Comparison of ENCODE assay signal across 18 cellular contexts in the genomic region with DNA sequence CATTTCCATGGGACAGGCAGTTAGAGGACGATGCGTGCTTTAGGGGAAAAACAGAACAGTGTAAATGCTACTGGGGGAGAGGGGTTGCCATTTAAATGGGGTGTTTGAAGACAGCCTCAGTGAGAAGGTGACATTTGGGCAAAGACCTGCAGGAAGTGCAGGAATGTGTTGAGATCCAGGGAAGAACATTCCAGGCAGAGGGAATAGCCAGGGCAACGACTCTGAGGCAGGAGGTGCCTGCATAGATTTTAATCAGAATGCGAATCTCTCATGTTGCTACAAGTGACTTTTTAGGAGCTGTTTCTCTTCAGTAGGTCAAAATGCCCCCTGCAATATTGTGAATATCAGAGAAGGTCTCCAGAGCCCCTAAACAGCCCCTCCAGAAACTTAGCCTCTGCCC. TPM values are rescaled to one million over a fixed set of nuclear protein-coding genes. Genes with fewer than 3 reads are reported as not detected.
A peak's percentile ranks its signal among the peaks of the same experiment; 100 is the strongest.
DNase-seq lines count a peak whose midpoint lies in the region; ATAC-seq and TF ChIP-seq lines count a peak whose summit lies in the region.
"Had no signal": no experiment of that assay in that cellular context is flagged by ENCODE, and none has a peak within 500 bp of the region (broad histone marks: within the 10 kb centered on the region; RNA-seq: fewer than 3 reads in every experiment).

No MANE protein-coding gene starts in this region.

- no peaks in the 10 kb centered on the region for H3K79me2 ChIP-seq in neural progenitor cell (ENCODE audit: low read depth)

- H3K9me3 Mint-ChIP-seq in WTC11 (no peaks in the 10 kb centered on the region), neural progenitor cell (no peaks in the 10 kb centered on the region)
- H3K9me3 Mint-ChIP-seq: CD8-positive, alpha-beta T cell; IgD-negative memory B cell had no signal

- intact Hi-C loops in breast epithelium (cut with DNase I; ENCODE audit: low total_unique reads), result no loop called here

- ATAC-seq in WTC11, result 0 out of 2 replicates have a peak, but pooled peaks have one; percentile 18
- ATAC-seq: A549; CD8-positive, alpha-beta T cell; GM12878 had no signal

- H3K4me1 Mint-ChIP-seq in WTC11, result peaks cover 10% of the 10 kb centered on the region
- H3K4me1 Mint-ChIP-seq in neural progenitor cell, result peaks cover 24% of the 10 kb centered on the region

- no peak overlapping the region for H3K4me3 Mint-ChIP-seq in WTC11
- H3K4me3 Mint-ChIP-seq in neural progenitor cell, result no peak overlapping the region
- H3K4me3 Mint-ChIP-seq: CD8-positive, alpha-beta T cell; IgD-negative memory B cell had no signal

- H3K27ac ChIP-seq in BLaER1, result peak overlapping the region; percentile 52
- H3K27ac ChIP-seq in neural progenitor cell, result no peak overlapping the region
- H3K27ac ChIP-seq in breast epithelium, result no peak overlapping the region
- H3K27ac ChIP-seq: 22Rv1 had no signal

- H3K9ac ChIP-seq in BLaER1 (0 out of 2 replicates have a peak overlapping the region, but pooled peaks have one; percentile 32), neural progenitor cell (no peak overlapping the region)

- peak overlapping the region; percentile 35 for H3K4me2 ChIP-seq in BLaER1
- peak overlapping the region; percentile 27 for H3K4me2 ChIP-seq in neural progenitor cell
- H3K4me2 ChIP-seq: A549 had no signal

- peaks cover 95% of the 10 kb centered on the region for H3K4me1 ChIP-seq in BLaER1
- peaks cover 21% of the 10 kb centered on the region for H3K4me1 ChIP-seq in neural progenitor cell
- H3K4me1 ChIP-seq in breast epithelium, result no peaks in the 10 kb centered on the region

- H4K20me1 ChIP-seq in BLaER1 (no peaks in the 10 kb centered on the region), neural progenitor cell (ENCODE audit: low read depth) (no peaks in the 10 kb centered on the region)

- H3K4me3 ChIP-seq in BLaER1, result no peak overlapping the region
- no peak overlapping the region for H3K4me3 ChIP-seq in neural progenitor cell
- no peak overlapping the region for H3K4me3 ChIP-seq in breast epithelium
- H3K4me3 ChIP-seq: A549, GM12878 had no signal

- H3K27me3 Mint-ChIP-seq in WTC11 (ENCODE audit: low read depth), result peaks cover 1% of the 10 kb centered on the region
- H3K27me3 Mint-ChIP-seq in neural progenitor cell (ENCODE audit: insufficient read depth, low read depth), result peaks cover 6% of the 10 kb centered on the region

- H3K9me3 ChIP-seq in BLaER1 (no peaks in the 10 kb centered on the region), neural progenitor cell (ENCODE audit: low read depth) (no peaks in the 10 kb centered on the region), breast epithelium (no peaks in the 10 kb centered on the region)
- H3K9me3 ChIP-seq: A549 had no signal

- POLR2A ChIA-PET in WTC11 (lab: Charles Lee), result no interaction called here

- no peak overlapping the region for H3K27ac Mint-ChIP-seq in WTC11
- peak overlapping the region; percentile 40 for H3K27ac Mint-ChIP-seq in neural progenitor cell
- H3K27ac Mint-ChIP-seq: CD8-positive, alpha-beta T cell; IgD-negative memory B cell had no signal

- H3K36me3 ChIP-seq in BLaER1 (no peaks in the 10 kb centered on the region), neural progenitor cell (no peaks in the 10 kb centered on the region), breast epithelium (no peaks in the 10 kb centered on the region)

- no peaks in the 10 kb centered on the region for H3K27me3 ChIP-seq in BLaER1
- no peaks in the 10 kb centered on the region for H3K27me3 ChIP-seq in neural progenitor cell
- H3K27me3 ChIP-seq in breast epithelium, result no peaks in the 10 kb centered on the region

- CTCF ChIA-PET in WTC11 (lab: Charles Lee), result interaction anchor here (1.2 to 1.4 kb wide), 2 partner anchors 34 to 69 kb away, joined by 5 read pairs; no protein-coding TSS in a partner anchor

- no peak for TF ChIP-seq POLR2A in breast epithelium (IDR thresholded peaks at IDR 0.05)

- H3F3A ChIP-seq in neural progenitor cell (ENCODE audit: low read depth), result peaks cover 8% of the 10 kb centered on the region

- DNase-seq in WTC11 (ENCODE audit: low spot score) (no peak), islet precursor cell (peak; percentile 58), neural progenitor cell (ENCODE audit: low spot score) (no peak), breast epithelium (ENCODE audit: low spot score in 2 of 2) (no peak), NCI-H510A (lab: John Stamatoyannopoulos, UW) (no peak), ecto neural progenitor cell (ENCODE audit: low spot score) (no peak)
- DNase-seq: AML-193; Calu3; CD8-positive, alpha-beta T cell; DMS53; DND-41; EL; HCEC 1CT had no signal

- TF ChIP-seq CTCF in WTC11 (IDR thresholded peaks at IDR 0.05) (no peak), neural progenitor cell (IDR thresholded peaks at IDR 0.05) (no peak), breast epithelium (IDR thresholded peaks at IDR 0.05) (no peak)

- H2AFZ ChIP-seq in neural progenitor cell (replicated peaks), result peak overlapping the region; percentile 76

- H3K36me3 Mint-ChIP-seq in WTC11, result no peaks in the 10 kb centered on the region
- no peaks in the 10 kb centered on the region for H3K36me3 Mint-ChIP-seq in neural progenitor cell
- H3K36me3 Mint-ChIP-seq: CD8-positive, alpha-beta T cell had no signal

TF ChIP-seq in WTC11, 78 proteins besides CTCF, POLR2A, EP300 and RAD21 (continues in another document):
- TF ChIP-seq NR2C2 (CRISPR knock-in tag; IDR thresholded peaks at IDR 0.05) (no peak), CBFB (CRISPR knock-in tag; IDR thresholded peaks at IDR 0.05; ENCODE audit: low read depth) (no peak), USF2 (CRISPR knock-in tag; IDR thresholded peaks at IDR 0.05) (no peak), TEAD1 (CRISPR knock-in tag; IDR thresholded peaks at IDR 0.05) (no peak), SOX15 (CRISPR knock-in tag; IDR thresholded peaks at IDR 0.05) (no peak), FOXP1 (CRISPR knock-in tag; IDR thresholded peaks at IDR 0.05; ENCODE audit: borderline replicate concordance) (no peak)
- TF ChIP-seq, protein P1, sequence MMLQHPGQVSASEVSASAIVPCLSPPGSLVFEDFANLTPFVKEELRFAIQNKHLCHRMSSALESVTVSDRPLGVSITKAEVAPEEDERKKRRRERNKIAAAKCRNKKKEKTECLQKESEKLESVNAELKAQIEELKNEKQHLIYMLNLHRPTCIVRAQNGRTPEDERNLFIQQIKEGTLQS (CRISPR knock-in tag; conservative IDR thresholded peaks at IDR 0.05), result no peak
- TF ChIP-seq, protein P2, sequence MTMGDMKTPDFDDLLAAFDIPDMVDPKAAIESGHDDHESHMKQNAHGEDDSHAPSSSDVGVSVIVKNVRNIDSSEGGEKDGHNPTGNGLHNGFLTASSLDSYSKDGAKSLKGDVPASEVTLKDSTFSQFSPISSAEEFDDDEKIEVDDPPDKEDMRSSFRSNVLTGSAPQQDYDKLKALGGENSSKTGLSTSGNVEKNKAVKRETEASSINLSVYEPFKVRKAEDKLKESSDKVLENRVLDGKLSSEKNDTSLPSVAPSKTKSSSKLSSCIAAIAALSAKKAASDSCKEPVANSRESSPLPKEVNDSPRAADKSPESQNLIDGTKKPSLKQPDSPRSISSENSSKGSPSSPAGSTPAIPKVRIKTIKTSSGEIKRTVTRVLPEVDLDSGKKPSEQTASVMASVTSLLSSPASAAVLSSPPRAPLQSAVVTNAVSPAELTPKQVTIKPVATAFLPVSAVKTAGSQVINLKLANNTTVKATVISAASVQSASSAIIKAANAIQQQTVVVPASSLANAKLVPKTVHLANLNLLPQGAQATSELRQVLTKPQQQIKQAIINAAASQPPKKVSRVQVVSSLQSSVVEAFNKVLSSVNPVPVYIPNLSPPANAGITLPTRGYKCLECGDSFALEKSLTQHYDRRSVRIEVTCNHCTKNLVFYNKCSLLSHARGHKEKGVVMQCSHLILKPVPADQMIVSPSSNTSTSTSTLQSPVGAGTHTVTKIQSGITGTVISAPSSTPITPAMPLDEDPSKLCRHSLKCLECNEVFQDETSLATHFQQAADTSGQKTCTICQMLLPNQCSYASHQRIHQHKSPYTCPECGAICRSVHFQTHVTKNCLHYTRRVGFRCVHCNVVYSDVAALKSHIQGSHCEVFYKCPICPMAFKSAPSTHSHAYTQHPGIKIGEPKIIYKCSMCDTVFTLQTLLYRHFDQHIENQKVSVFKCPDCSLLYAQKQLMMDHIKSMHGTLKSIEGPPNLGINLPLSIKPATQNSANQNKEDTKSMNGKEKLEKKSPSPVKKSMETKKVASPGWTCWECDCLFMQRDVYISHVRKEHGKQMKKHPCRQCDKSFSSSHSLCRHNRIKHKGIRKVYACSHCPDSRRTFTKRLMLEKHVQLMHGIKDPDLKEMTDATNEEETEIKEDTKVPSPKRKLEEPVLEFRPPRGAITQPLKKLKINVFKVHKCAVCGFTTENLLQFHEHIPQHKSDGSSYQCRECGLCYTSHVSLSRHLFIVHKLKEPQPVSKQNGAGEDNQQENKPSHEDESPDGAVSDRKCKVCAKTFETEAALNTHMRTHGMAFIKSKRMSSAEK (CRISPR knock-in tag; IDR thresholded peaks at IDR 0.05; ENCODE audit: borderline replicate concordance), result no peak

RNA-seq across cellular contexts. Expression of gene SCARB1, which starts 7.6 kb away (rescaled TPM):
- total RNA-seq in WTC11 (2021) (68.3 to 71.0 TPM (median 70.8 TPM) in 3 replicates), neural progenitor cell (ENCODE audit: low replicate concordance) (4.3 and 7.8 TPM in 2 replicates), breast epithelium (10 to 100 TPM; 18.4 to 61.3 (median 20.2) TPM)

RNA-seq across cellular contexts. Expression of gene UBC, which starts 43.2 kb away (rescaled TPM):
- 530 to 561 TPM (median 544 TPM) in 3 replicates for total RNA-seq in WTC11 (2021)
- total RNA-seq in neural progenitor cell (ENCODE audit: low replicate concordance), result 857 and 897 TPM in 2 replicates
- total RNA-seq in breast epithelium, result 1,000 to 10,000 TPM; 1,552 to 1,797 (median 1,598) TPM
